Comparison of ENCODE assay signal across 2 cellular contexts in genomic region chr6:707576-708236, GRCh38.
TF ChIP-seq lines count a peak whose summit lies in the region.

No MANE protein-coding gene starts in this region.

TF ChIP-seq in HepG2, 621 proteins besides CTCF, POLR2A, EP300 and RAD21:
- TF ChIP-seq MAFK (conservative IDR thresholded peaks at IDR 0.05 in 1 of 2, IDR thresholded peaks at IDR 0.05 in 1 of 2; ENCODE audit: low read length in 2 of 2), result peak in 1 of 2 experiments; percentile 44; a peak in 1 of 4 replicates
- TF ChIP-seq IRF1 (CRISPR knock-in tag; IDR thresholded peaks at IDR 0.05; ENCODE audit: low read depth), result no peak
- TF ChIP-seq MAFF (IDR thresholded peaks at IDR 0.05; ENCODE audit: low read depth, low read length), result 0 out of 2 replicates have a peak, but pooled peaks have one; percentile 3

TF ChIP-seq in WTC11, 78 proteins besides CTCF, POLR2A, EP300 and RAD21:
- TF ChIP-seq NFYB (CRISPR knock-in tag; conservative IDR thresholded peaks at IDR 0.05; ENCODE audit: low read depth), result no peak
- no peak for TF ChIP-seq ZNF232 (CRISPR knock-in tag; IDR thresholded peaks at IDR 0.05)
- TF ChIP-seq GRHL2 (CRISPR knock-in tag; IDR thresholded peaks at IDR 0.05; ENCODE audit: insufficient replicate concordance, severe bottlenecking), result no peak
- no peak for TF ChIP-seq FOXP4 (CRISPR knock-in tag; IDR thresholded peaks at IDR 0.05)
- TF ChIP-seq NFATC4 (CRISPR knock-in tag; IDR thresholded peaks at IDR 0.05), result no peak
- no peak for TF ChIP-seq ZNF423 (CRISPR knock-in tag; IDR thresholded peaks at IDR 0.05)
- no peak for TF ChIP-seq NR1H2 (CRISPR knock-in tag; IDR thresholded peaks at IDR 0.05)
- TF ChIP-seq IRF1 (CRISPR knock-in tag; IDR thresholded peaks at IDR 0.05), result no peak
- no peak for TF ChIP-seq ZNF396 (CRISPR knock-in tag; IDR thresholded peaks at IDR 0.05; ENCODE audit: borderline replicate concordance)
